In the genomic region with DNA sequence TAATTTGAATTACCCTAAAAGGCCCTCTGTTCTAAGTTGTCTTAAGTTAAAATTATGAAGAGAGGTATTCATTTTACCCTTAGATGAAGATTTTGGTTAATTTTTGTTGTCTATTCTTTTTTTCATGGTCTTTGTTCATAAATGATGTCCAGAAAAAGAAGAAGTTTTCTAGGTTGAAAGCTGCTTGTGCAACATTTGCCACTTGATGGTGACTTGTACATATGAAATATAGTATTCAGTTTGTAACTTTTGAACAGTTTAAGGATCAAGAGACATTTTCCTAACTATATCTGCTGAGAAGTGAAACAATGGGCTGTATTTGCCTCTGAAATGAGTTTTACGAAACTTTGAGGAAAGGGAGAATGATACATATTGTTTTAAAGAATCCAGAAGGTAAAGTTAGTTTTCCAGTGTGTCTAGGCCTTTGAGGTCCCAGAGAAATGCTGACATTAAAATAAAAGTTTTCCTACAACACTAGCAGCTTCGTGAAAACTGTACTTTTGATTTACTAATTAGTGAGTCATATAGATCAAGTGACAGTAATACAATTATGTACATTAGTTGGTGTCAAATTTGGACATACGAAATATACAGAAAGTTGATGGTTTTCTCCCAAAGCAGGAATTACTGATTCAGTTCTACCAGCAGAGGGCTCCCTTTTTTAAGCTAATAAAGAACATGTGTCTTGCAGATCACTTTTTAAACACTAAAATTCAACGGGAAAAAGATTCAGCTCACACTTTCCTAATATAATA, we compare ENCODE assay signal across 8 cellular contexts.
A peak's percentile ranks its signal among the peaks of the same experiment; 100 is the strongest.
DNase-seq lines count a peak whose midpoint lies in the region; ATAC-seq, FAIRE-seq and TF ChIP-seq lines count a peak whose summit lies in the region.

No MANE protein-coding gene starts in this region.

- H3K4ac ChIP-seq in neuronal stem cell (ENCODE audit: low read length) = no peak overlapping the region

- H4K8ac ChIP-seq in neuronal stem cell (ENCODE audit: low read depth, low read length) = no peak overlapping the region

- H3K18ac ChIP-seq in neuronal stem cell (ENCODE audit: low read length) = no peak overlapping the region

- peaks cover 1% of the 10 kb centered on the region for H3K27me3 Mint-ChIP-seq in endothelial cell (ENCODE audit: unreplicated experiment)

- TF ChIP-seq CTCF in endothelial cell (IDR thresholded peaks at IDR 0.05; ENCODE audit: unreplicated experiment) = peak; percentile 87

- no peak overlapping the region for H3K23ac ChIP-seq in neuronal stem cell (ENCODE audit: low read depth, low read length, poor library complexity)

- no peak overlapping the region for H3K27ac Mint-ChIP-seq in endothelial cell (ENCODE audit: unreplicated experiment)

- no peaks in the 10 kb centered on the region for H3K9me3 ChIP-seq in neuronal stem cell (replicated peaks in 1 of 2; ENCODE audit: control insufficient read depth in 2 of 2, insufficient read depth in 1 of 2, low read depth in 1 of 2, low read length in 2 of 2)

- ATAC-seq in SK-N-SH treated with all-trans-retinoic acid at 6 μM for 48 hours = peak; percentile 17; the same call in 1 of the 3 replicates
- no peak for ATAC-seq in HG02884 (IDR thresholded peaks at IDR 0.05; ENCODE audit: unreplicated experiment)

- peaks cover 9 to 42% of the 10 kb centered on the region in 2 donors for H3K36me3 ChIP-seq in neuronal stem cell (replicated peaks in 1 of 2; ENCODE audit: control insufficient read depth in 2 of 2, insufficient read depth in 2 of 2, low read length in 2 of 2)

- no peak overlapping the region for H3K4me3 ChIP-seq in neuronal stem cell (ENCODE audit: low read length in 2 of 2)

- H3K9ac ChIP-seq in neuronal stem cell (ENCODE audit: low read depth, low read length, poor library complexity) = no peak overlapping the region

- no peak overlapping the region for H2AFZ ChIP-seq in neuronal stem cell (ENCODE audit: low read length)

- H3K4me2 ChIP-seq in neuronal stem cell (ENCODE audit: insufficient read depth, low read length, poor library complexity, severe bottlenecking) = no peak overlapping the region

- WGBS in neuronal stem cell (ENCODE audit: extremely low coverage in 2 of 2, insufficient read length in 2 of 2, insufficient replicate concordance in 1 of 2), 2 donors = no CpG with 5 or more reads among the region's 4 CpGs

- no peak overlapping the region for H2AK5ac ChIP-seq in neuronal stem cell (ENCODE audit: low read depth, low read length)

- no peaks in the 10 kb centered on the region for H3K9me3 Mint-ChIP-seq in endothelial cell (ENCODE audit: unreplicated experiment)

- H3K4me1 ChIP-seq in neuronal stem cell (ENCODE audit: control insufficient read depth in 2 of 2, insufficient read depth in 1 of 2, low read depth in 1 of 2, low read length in 2 of 2) = peaks cover 6 to 17% of the 10 kb centered on the region in 2 donors

- H3K27ac ChIP-seq in neuronal stem cell (replicated peaks; ENCODE audit: low read length) = no peak overlapping the region

- no peaks in the 10 kb centered on the region for H3K79me1 ChIP-seq in neuronal stem cell (ENCODE audit: low read depth, low read length)

- H2BK120ac ChIP-seq in neuronal stem cell (ENCODE audit: low read depth, low read length) = no peak overlapping the region

- H4K91ac ChIP-seq in neuronal stem cell (ENCODE audit: low read depth, low read length, poor library complexity) = no peak overlapping the region

- no peak overlapping the region for H3K4me3 Mint-ChIP-seq in endothelial cell (ENCODE audit: unreplicated experiment)

- H2BK12ac ChIP-seq in neuronal stem cell (ENCODE audit: low read length) = no peak overlapping the region

- H3K27me3 ChIP-seq in neuronal stem cell (ENCODE audit: control insufficient read depth in 3 of 3, insufficient read depth in 3 of 3, low read depth in 1 of 3, low read length in 3 of 3) = no peaks in the 10 kb centered on the region

- H2BK15ac ChIP-seq in neuronal stem cell (ENCODE audit: low read length) = no peak overlapping the region

- H3K4me1 Mint-ChIP-seq in endothelial cell (ENCODE audit: unreplicated experiment) = peaks cover 12% of the 10 kb centered on the region

- FAIRE-seq in urothelium cell line (lab: Jason Lieb, UNC) = no peak

- no peak overlapping the region for H2BK5ac ChIP-seq in neuronal stem cell (ENCODE audit: low read length)

- peaks cover 5% of the 10 kb centered on the region for H3K36me3 Mint-ChIP-seq in endothelial cell (ENCODE audit: low read depth, unreplicated experiment)

- H3K14ac ChIP-seq in neuronal stem cell (ENCODE audit: low read length) = no peak overlapping the region

- peak; percentile 9 for DNase-seq in DMS153 treated with DMSO at 0.1 percent for 48 hours (lab: John Stamatoyannopoulos, UW; ENCODE audit: unreplicated experiment)
- DNase-seq in DMS153 (lab: John Stamatoyannopoulos, UW) = no peak
- DNase-seq in HS-5 (ENCODE audit: low read depth) = peak; percentile 47
- no peak for DNase-seq in endothelial cell (ENCODE audit: low spot score)
- peak; percentile 24 for DNase-seq in neuronal stem cell (ENCODE audit: low spot score)
- DNase-seq in urothelium cell line (ENCODE audit: low spot score) = no peak

TF ChIP-seq in SK-N-SH treated with all-trans-retinoic acid at 6 μM for 48 hours, 23 proteins besides CTCF, POLR2A, EP300 and RAD21:
- no peak for TF ChIP-seq CSRNP3 (CRISPR knock-in tag; IDR thresholded peaks at IDR 0.05)
- TF ChIP-seq, protein P1, sequence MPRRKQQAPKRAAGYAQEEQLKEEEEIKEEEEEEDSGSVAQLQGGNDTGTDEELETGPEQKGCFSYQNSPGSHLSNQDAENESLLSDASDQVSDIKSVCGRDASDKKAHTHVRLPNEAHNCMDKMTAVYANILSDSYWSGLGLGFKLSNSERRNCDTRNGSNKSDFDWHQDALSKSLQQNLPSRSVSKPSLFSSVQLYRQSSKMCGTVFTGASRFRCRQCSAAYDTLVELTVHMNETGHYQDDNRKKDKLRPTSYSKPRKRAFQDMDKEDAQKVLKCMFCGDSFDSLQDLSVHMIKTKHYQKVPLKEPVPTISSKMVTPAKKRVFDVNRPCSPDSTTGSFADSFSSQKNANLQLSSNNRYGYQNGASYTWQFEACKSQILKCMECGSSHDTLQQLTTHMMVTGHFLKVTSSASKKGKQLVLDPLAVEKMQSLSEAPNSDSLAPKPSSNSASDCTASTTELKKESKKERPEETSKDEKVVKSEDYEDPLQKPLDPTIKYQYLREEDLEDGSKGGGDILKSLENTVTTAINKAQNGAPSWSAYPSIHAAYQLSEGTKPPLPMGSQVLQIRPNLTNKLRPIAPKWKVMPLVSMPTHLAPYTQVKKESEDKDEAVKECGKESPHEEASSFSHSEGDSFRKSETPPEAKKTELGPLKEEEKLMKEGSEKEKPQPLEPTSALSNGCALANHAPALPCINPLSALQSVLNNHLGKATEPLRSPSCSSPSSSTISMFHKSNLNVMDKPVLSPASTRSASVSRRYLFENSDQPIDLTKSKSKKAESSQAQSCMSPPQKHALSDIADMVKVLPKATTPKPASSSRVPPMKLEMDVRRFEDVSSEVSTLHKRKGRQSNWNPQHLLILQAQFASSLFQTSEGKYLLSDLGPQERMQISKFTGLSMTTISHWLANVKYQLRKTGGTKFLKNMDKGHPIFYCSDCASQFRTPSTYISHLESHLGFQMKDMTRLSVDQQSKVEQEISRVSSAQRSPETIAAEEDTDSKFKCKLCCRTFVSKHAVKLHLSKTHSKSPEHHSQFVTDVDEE (CRISPR knock-in tag; IDR thresholded peaks at IDR 0.05) = no peak
- TF ChIP-seq PATZ1 (CRISPR knock-in tag; IDR thresholded peaks at IDR 0.05; ENCODE audit: borderline replicate concordance) = no peak
- TF ChIP-seq ZNF70 (CRISPR knock-in tag; IDR thresholded peaks at IDR 0.05) = no peak
- no peak for TF ChIP-seq ESRRG (CRISPR knock-in tag; IDR thresholded peaks at IDR 0.05)
- TF ChIP-seq, protein P2, sequence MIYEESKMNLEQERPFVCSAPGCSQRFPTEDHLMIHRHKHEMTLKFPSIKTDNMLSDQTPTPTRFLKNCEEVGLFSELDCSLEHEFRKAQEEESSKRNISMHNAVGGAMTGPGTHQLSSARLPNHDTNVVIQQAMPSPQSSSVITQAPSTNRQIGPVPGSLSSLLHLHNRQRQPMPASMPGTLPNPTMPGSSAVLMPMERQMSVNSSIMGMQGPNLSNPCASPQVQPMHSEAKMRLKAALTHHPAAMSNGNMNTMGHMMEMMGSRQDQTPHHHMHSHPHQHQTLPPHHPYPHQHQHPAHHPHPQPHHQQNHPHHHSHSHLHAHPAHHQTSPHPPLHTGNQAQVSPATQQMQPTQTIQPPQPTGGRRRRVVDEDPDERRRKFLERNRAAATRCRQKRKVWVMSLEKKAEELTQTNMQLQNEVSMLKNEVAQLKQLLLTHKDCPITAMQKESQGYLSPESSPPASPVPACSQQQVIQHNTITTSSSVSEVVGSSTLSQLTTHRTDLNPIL (CRISPR knock-in tag; IDR thresholded peaks at IDR 0.05; ENCODE audit: low read depth) = no peak
TF ChIP-seq in SK-N-SH treated with all-trans-retinoic acid at 6 μM for 48 hours: peak in this region for 0.

Comparison
In these comparisons a context has a peak if more than half of its experiments do, and no peak if none do; other contexts are left out.
1. DNase-seq: peak in DMS153 treated with DMSO at 0.1 percent for 48 hours (single experiment), HS-5 (single experiment) and neuronal stem cell (single experiment); none in DMS153 (single experiment), endothelial cell (single experiment) and urothelium cell line (single experiment).